In genomic region chr3:21226086-21226485, GRCh38 we compare ENCODE assay signal across 16 cellular contexts.
"Had no signal": no experiment of that assay in that cellular context is flagged by ENCODE, and none has a peak within 500 bp of the region (broad histone marks: within the 10 kb centered on the region; RNA-seq: fewer than 3 reads in every experiment).

No MANE protein-coding gene starts in this region.

- DNase-seq: activated CD4-positive, alpha-beta memory T cell treated with anti-CD3 and anti-CD28 coated beads for 36 hours; activated CD4-positive, alpha-beta T cell treated with anti-CD3 and anti-CD28 coated beads for 48 hours; activated effector memory CD4-positive, alpha-beta T cell treated with Interleukin-2 at 50 U/mL for 16 hours; activated naive CD4-positive, alpha-beta T cell treated with anti-CD3 and anti-CD28 coated beads for 36 hours; activated naive CD8-positive, alpha-beta T cell treated with anti-CD3 and anti-CD28 coated beads, Interleukin-2, amount 10 ng/mL, durations not matched to agents 7 days and 5 days; activated T-cell treated with anti-CD3 and anti-CD28 coated beads, Interleukin-2, amount 50 U/mL, for 72 hours; body of pancreas; effector memory CD4-positive, alpha-beta T cell; foreskin keratinocyte; glutamatergic neuron; lower lobe of right lung; naive thymus-derived CD4-positive, alpha-beta T cell; retina; spleen; stimulated activated CD4-positive, alpha-beta T cell treated with anti-CD3 and anti-CD28 coated beads, Interleukin-4, amount 100 ng/mL, for 1 hour; stimulated activated naive CD4-positive, alpha-beta T cell had no signal

- ATAC-seq: activated T-cell treated with anti-CD3 and anti-CD28 coated beads, Interleukin-2, amount 50 U/mL, for 72 hours; body of pancreas; foreskin keratinocyte; lower lobe of right lung; naive thymus-derived CD4-positive, alpha-beta T cell had no signal
